Comparison of ENCODE assay signal across 23 cellular contexts in genomic region chr20:21574443-21574842, GRCh38.
"Had no signal": no experiment of that assay in that cellular context is flagged by ENCODE, and none has a peak within 500 bp of the region (broad histone marks: within the 10 kb centered on the region; RNA-seq: fewer than 3 reads in every experiment).

No MANE protein-coding gene starts in this region.

- H3K27me3 ChIP-seq: foreskin keratinocyte had no signal

- H3K36me3 ChIP-seq: esophagus muscularis mucosa, gastroesophageal sphincter, heart left ventricle, left lung, lower lobe of right lung had no signal

- FAIRE-seq: colon, endothelial cell of umbilical vein, frontal cortex, keratinocyte had no signal

- H3K4me1 ChIP-seq: esophagus muscularis mucosa, foreskin keratinocyte, gastroesophageal sphincter, heart left ventricle, left lung, lower lobe of right lung had no signal

- H3K9me3 ChIP-seq: esophagus muscularis mucosa, gastroesophageal sphincter, heart left ventricle, left lung, lower lobe of right lung had no signal

- H3K27ac ChIP-seq: coronary artery, dorsolateral prefrontal cortex, esophagus muscularis mucosa, foreskin keratinocyte, gastroesophageal sphincter, heart left ventricle, hepatocyte, left lung, lower lobe of right lung had no signal

- H2AFZ ChIP-seq: hepatocyte had no signal

- H3K4me3 ChIP-seq: coronary artery, dorsolateral prefrontal cortex, esophagus muscularis mucosa, gastroesophageal sphincter, heart left ventricle, hepatocyte, left lung, lower lobe of right lung had no signal

- H3K4me2 ChIP-seq: hepatocyte had no signal

- ATAC-seq: foreskin keratinocyte; gastroesophageal sphincter; heart left ventricle; left cardiac atrium; left lung; left ventricle myocardium superior; lower lobe of right lung; naive thymus-derived CD4-positive, alpha-beta T cell had no signal

- DNase-seq: dermis blood vessel endothelial cell; dorsolateral prefrontal cortex; effector CD4-positive, alpha-beta T cell; effector memory CD4-positive, alpha-beta T cell; foreskin keratinocyte; heart left ventricle; hypothalamus; immature natural killer cell; left cardiac atrium; left lung; left ventricle myocardium superior; lower lobe of right lung; mesendoderm; midbrain; naive thymus-derived CD4-positive, alpha-beta T cell had no signal

- H3K79me2 ChIP-seq: hepatocyte had no signal
